ENCODE assay signal across 14 cellular contexts in the genomic region with DNA sequence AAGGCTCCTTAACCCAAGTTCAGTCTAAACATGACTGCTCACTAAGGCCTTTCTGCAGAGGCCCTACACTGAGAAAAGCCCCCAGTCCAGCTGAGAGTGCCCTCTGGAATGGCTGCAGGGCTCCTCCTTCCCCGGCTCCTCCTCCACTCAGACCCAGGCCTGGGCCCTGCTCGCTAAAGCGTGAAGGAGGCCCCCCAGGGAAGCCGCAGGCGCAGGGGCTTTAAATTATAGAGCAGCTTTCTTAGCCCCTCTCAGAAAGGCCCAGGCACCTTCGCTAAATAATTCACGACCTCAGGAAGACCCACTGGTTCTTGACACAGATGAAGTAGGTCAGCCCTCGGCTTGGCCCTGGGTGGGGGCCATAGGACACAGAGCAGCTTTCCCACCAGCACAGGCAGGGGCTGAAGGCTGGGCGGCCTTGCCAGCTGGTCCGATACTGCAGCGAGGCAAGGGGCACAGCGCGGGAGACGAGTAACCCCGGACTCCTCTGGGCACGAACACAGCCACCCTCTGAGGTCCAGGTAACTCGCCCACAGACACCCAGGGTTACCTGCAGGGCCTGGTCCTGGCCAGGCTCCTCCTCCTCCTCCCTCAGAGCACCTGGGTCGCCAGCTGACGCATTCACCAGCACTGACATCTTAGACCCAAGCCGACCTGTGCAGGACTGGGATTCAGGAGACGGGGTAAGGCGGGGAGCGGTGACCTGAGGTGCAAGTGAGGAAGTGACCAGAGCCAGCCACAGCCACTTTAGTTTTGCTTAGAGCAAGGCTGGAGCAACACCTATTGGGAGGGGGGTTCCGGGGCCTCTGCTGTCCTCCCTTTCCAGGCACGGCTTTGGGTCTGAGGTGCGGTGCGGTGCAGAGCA. TPM values are rescaled to one million over a fixed set of nuclear protein-coding genes. Genes with fewer than 3 reads are reported as not detected.
DNase-seq lines count a peak whose midpoint lies in the region; ATAC-seq and TF ChIP-seq lines count a peak whose summit lies in the region.
"Had no signal": no experiment of that assay in that cellular context is flagged by ENCODE, and none has a peak within 500 bp of the region (broad histone marks: within the 10 kb centered on the region; RNA-seq: fewer than 3 reads in every experiment).

No MANE protein-coding gene starts in this region.

- H3K36me3 Mint-ChIP-seq in glutamatergic neuron (ENCODE audit: unreplicated experiment), result no peaks in the 10 kb centered on the region

- H3K27me3 Mint-ChIP-seq in glutamatergic neuron (ENCODE audit: unreplicated experiment), result peaks cover 5% of the 10 kb centered on the region

- H3K27ac Mint-ChIP-seq in glutamatergic neuron (ENCODE audit: unreplicated experiment), result no peak overlapping the region

- no peaks in the 10 kb centered on the region for H3K27me3 ChIP-seq in left ventricle myocardium inferior (ENCODE audit: low read depth)
- H3K27me3 ChIP-seq: Peyer's patch had no signal

- no peaks in the 10 kb centered on the region for H3K9me3 ChIP-seq in left ventricle myocardium inferior (replicated peaks)
- H3K9me3 ChIP-seq: HAP-1, Peyer's patch had no signal

- DNase-seq in left ventricle myocardium inferior, result no peak
- no peak for DNase-seq in left cardiac atrium
- peak; percentile 71 for DNase-seq in glutamatergic neuron
- DNase-seq in retina, result peak; percentile 86
- no peak for DNase-seq in activated T-cell treated with anti-CD3 and anti-CD28 coated beads, Interleukin-2, amount 50 U/mL, for 48 hours
- no peak for DNase-seq in SIG-M5 (lab: John Stamatoyannopoulos, UW)
- DNase-seq: Karpas-422, NCI-H187, NCI-H510A, Peyer's patch had no signal

- ATAC-seq in left cardiac atrium (no peak), GM19035 (IDR thresholded peaks at IDR 0.05; ENCODE audit: unreplicated experiment) (no peak), GM18873 (IDR thresholded peaks at IDR 0.05; ENCODE audit: low FRiP score, unreplicated experiment) (no peak)

- peaks cover 5% of the 10 kb centered on the region for H3K9me3 Mint-ChIP-seq in glutamatergic neuron (ENCODE audit: unreplicated experiment)

- H3K4me1 Mint-ChIP-seq in glutamatergic neuron (ENCODE audit: low read depth, unreplicated experiment), result peaks cover 8% of the 10 kb centered on the region

- peak overlapping the region; percentile 83 for H3K27ac ChIP-seq in left ventricle myocardium inferior (replicated peaks)
- H3K27ac ChIP-seq: C4-2B had no signal

- H3K4me3 ChIP-seq in left ventricle myocardium inferior, result no peak overlapping the region
- H3K4me3 ChIP-seq: HAP-1 had no signal

- peaks cover 5% of the 10 kb centered on the region for H3K36me3 ChIP-seq in left ventricle myocardium inferior
- H3K36me3 ChIP-seq: Peyer's patch had no signal

- no peak overlapping the region for H3K4me3 Mint-ChIP-seq in glutamatergic neuron (ENCODE audit: unreplicated experiment)

- intact Hi-C loops in left ventricle myocardium inferior (cut with micrococcal nuclease), result no loop called here
- intact Hi-C loops in left cardiac atrium (cut with DNase I), result loop anchor here in 1 of 2 donors (5.0 kb wide), 1 partner anchor 164 kb away; no protein-coding TSS in a partner anchor

- TF ChIP-seq CTCF in left ventricle myocardium inferior (IDR thresholded peaks at IDR 0.05; ENCODE audit: borderline replicate concordance) (no peak), glutamatergic neuron (IDR thresholded peaks at IDR 0.05; ENCODE audit: partially characterized antibody, unreplicated experiment) (no peak)

- H3K4me1 ChIP-seq in left ventricle myocardium inferior, result peaks cover 59% of the 10 kb centered on the region
- H3K4me1 ChIP-seq: HAP-1 had no signal

RNA-seq across cellular contexts. Expression of a gene that starts 36.9 kb away (rescaled TPM):
- total RNA-seq in left ventricle myocardium inferior (276 TPM), left cardiac atrium (100 to 1,000 TPM; 312 to 403 TPM), glutamatergic neuron (ENCODE audit: unreplicated experiment) (2.0 TPM)

Comparison
In these comparisons a context has a peak if more than half of its experiments do, and no peak if none do; other contexts are left out.
1. DNase-seq: peak in glutamatergic neuron (single experiment) and retina (single experiment); none in left ventricle myocardium inferior (single experiment), left cardiac atrium (single experiment), activated T-cell treated with anti-CD3 and anti-CD28 coated beads, Interleukin-2, amount 50 U/mL, for 48 hours (0 of 2) and SIG-M5 (single experiment).
2. RNA of a gene that starts 36.9 kb away (total RNA-seq): 312 to 403 TPM in left cardiac atrium and 276 TPM in left ventricle myocardium inferior (single experiment); 2.0 TPM in glutamatergic neuron (single experiment); every median in the first group is over 10 times any median in the second.